In the genomic region with DNA sequence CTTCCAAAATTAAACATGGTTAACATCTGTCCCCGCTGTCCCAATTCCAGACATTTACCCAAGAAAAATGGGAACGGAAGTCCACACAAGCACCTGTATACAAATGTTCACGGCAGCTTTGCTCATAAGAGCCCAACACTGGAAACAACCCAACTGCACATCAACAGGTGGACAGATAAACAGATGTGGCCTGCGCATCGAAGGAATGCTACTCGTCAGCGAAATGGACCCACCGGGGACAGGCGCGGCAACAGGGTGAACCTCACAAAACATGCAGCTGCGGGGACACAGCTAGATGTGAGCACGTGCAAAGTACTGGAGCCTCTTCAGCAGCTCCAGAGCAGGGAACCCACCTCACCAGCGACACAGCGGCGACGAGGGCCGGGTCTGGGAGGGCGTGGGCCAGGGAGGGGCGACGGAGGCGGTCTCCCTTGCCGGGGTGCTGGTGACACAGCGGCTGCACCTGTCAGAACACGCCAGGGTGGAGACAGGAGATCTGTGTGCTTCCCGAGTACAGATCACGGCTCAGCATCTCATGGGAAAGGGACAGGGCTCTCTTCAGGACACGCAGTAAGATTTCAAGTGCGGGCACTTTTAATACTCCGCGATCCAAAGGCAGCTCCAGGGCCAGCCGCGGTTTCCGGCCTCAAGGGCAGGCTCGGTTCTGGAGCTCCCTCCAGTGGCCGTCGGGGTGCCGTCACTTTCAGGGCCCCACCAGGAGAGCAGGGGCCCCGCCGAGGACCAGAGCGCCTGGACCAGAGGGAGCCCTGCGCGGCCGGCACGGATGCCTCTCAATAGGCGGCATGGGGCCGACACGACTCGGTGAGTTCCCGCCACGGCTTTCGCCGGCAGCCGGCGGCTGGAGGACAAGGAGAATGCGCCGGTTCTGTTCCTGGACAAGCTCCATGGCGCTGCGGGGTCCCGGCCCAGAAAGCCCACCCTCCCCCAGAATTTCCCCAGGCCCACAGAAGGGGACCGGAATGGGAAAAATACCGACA, we compare ENCODE assay signal across 1 cellular context.
A peak's percentile ranks its signal among the peaks of the same experiment; 100 is the strongest.
TF ChIP-seq lines count a peak whose summit lies in the region.

No MANE protein-coding gene starts in this region.

TF ChIP-seq in IMR-90, 13 proteins besides CTCF, POLR2A, EP300 and RAD21:
- TF ChIP-seq RFX5 (IDR thresholded peaks at IDR 0.05; ENCODE audit: low read depth, low read length) (no peak), SMC3 (IDR thresholded peaks at IDR 0.05; ENCODE audit: low read depth, low read length) (peak; percentile 97), MAZ (IDR thresholded peaks at IDR 0.05; ENCODE audit: borderline replicate concordance, low read depth, low read length) (peak; percentile 55; the same call in 1 of the 2 replicates)
TF ChIP-seq in IMR-90: peak in this region for 2.
